In genomic region chr1:27961646-27962221, GRCh38 we compare ENCODE assay signal across 10 cellular contexts. TPM values are rescaled to one million over a fixed set of nuclear protein-coding genes. Genes with fewer than 3 reads are reported as not detected.
A peak's percentile ranks its signal among the peaks of the same experiment; 100 is the strongest.
DNase-seq lines count a peak whose midpoint lies in the region; ATAC-seq and TF ChIP-seq lines count a peak whose summit lies in the region.
"Had no signal": no experiment of that assay in that cellular context is flagged by ENCODE, and none has a peak within 500 bp of the region (broad histone marks: within the 10 kb centered on the region; RNA-seq: fewer than 3 reads in every experiment).

No MANE protein-coding gene starts in this region.

- DNase-seq in CD4-positive, CD25-positive, alpha-beta regulatory T cell: no peak
- DNase-seq in choroid plexus epithelial cell (ENCODE audit: low read depth) (peak; percentile 11), neural progenitor cell (ENCODE audit: low spot score) (no peak), testis (no peak), mucosa of gallbladder (ENCODE audit: low spot score) (no peak)
- DNase-seq: GOT3 had no signal

- no peaks in the 10 kb centered on the region for H3K9me3 Mint-ChIP-seq in CD4-positive, CD25-positive, alpha-beta regulatory T cell
- H3K9me3 Mint-ChIP-seq in neural progenitor cell: no peaks in the 10 kb centered on the region

- H3K9ac ChIP-seq in Loucy (ENCODE audit: low read depth, low read length, poor library complexity, severe bottlenecking) (peak overlapping the region; percentile 63), neural progenitor cell (no peak overlapping the region)

- no peak overlapping the region for H3K27ac ChIP-seq in CD4-positive, CD25-positive, alpha-beta regulatory T cell (ENCODE audit: insufficient read depth, low read length, poor library complexity, severe bottlenecking)
- no peak overlapping the region for H3K27ac ChIP-seq in neural progenitor cell
- H3K27ac ChIP-seq in testis: peak overlapping the region in 1 of 2 donors; percentile 90
- H3K27ac ChIP-seq: right lobe of liver had no signal

- 60 to 67% methylated on average over 4 of the region's 4 CpGs for WGBS in testis, 2 donors

- H3K27ac Mint-ChIP-seq in CD4-positive, CD25-positive, alpha-beta regulatory T cell: peak overlapping the region; percentile 63 to 89 (median 82)
- no peak overlapping the region for H3K27ac Mint-ChIP-seq in neural progenitor cell

- H3K4me2 ChIP-seq in Loucy (ENCODE audit: low read depth, low read length, poor library complexity, severe bottlenecking) (peak overlapping the region; percentile 97), neural progenitor cell (peak overlapping the region; percentile 85)

- H2AFZ ChIP-seq in Loucy (ENCODE audit: low read length) (no peak overlapping the region), neural progenitor cell (replicated peaks) (no peak overlapping the region)

- H3K4me3 Mint-ChIP-seq in CD4-positive, CD25-positive, alpha-beta regulatory T cell: peak overlapping the region; percentile 85 to 89 (median 89)
- H3K4me3 Mint-ChIP-seq in neural progenitor cell: peak overlapping the region; percentile 78

- peaks cover 22% of the 10 kb centered on the region for H3K4me1 ChIP-seq in CD4-positive, CD25-positive, alpha-beta regulatory T cell (ENCODE audit: control insufficient read depth, insufficient read depth, low read length, poor library complexity, severe bottlenecking)
- peaks cover 20% of the 10 kb centered on the region for H3K4me1 ChIP-seq in Loucy (ENCODE audit: insufficient read depth, low read length, poor library complexity, severe bottlenecking)
- no peaks in the 10 kb centered on the region for H3K4me1 ChIP-seq in neural progenitor cell
- H3K4me1 ChIP-seq in testis: peaks cover 10% of the 10 kb centered on the region

- TF ChIP-seq CTCF in Loucy (conservative IDR thresholded peaks at IDR 0.05; ENCODE audit: low read length) (no peak), choroid plexus epithelial cell (conservative IDR thresholded peaks at IDR 0.05; ENCODE audit: low read depth, low read length) (no peak), neural progenitor cell (IDR thresholded peaks at IDR 0.05) (no peak), testis (IDR thresholded peaks at IDR 0.05) (no peak)

- peak overlapping the region; percentile 74 for H3K4me3 ChIP-seq in CD4-positive, CD25-positive, alpha-beta regulatory T cell (ENCODE audit: low read depth, low read length)
- peak overlapping the region; percentile 88 for H3K4me3 ChIP-seq in Loucy (ENCODE audit: low read length, poor library complexity, severe bottlenecking)
- no peak overlapping the region for H3K4me3 ChIP-seq in choroid plexus epithelial cell (ENCODE audit: low read depth, low read length)
- H3K4me3 ChIP-seq in neural progenitor cell: no peak overlapping the region
- H3K4me3 ChIP-seq in testis: no peak overlapping the region
- H3K4me3 ChIP-seq: right lobe of liver had no signal

- no peak for TF ChIP-seq POLR2A in testis (IDR thresholded peaks at IDR 0.05)

- H3F3A ChIP-seq in Loucy (ENCODE audit: low read depth) (no peaks in the 10 kb centered on the region), neural progenitor cell (ENCODE audit: low read depth) (peaks cover 28% of the 10 kb centered on the region)

- H3K36me3 Mint-ChIP-seq in CD4-positive, CD25-positive, alpha-beta regulatory T cell: peaks cover 9% of the 10 kb centered on the region
- H3K36me3 Mint-ChIP-seq in neural progenitor cell: peaks cover 2% of the 10 kb centered on the region

- H3K79me2 ChIP-seq in Loucy (ENCODE audit: insufficient read depth, low read length) (peaks cover 7% of the 10 kb centered on the region; the same call in 1 of the 2 replicates), neural progenitor cell (ENCODE audit: low read depth) (no peaks in the 10 kb centered on the region)

- H3K9me3 ChIP-seq in CD4-positive, CD25-positive, alpha-beta regulatory T cell (ENCODE audit: control insufficient read depth in 2 of 2, low read length in 2 of 2): no peaks in the 10 kb centered on the region
- H3K9me3 ChIP-seq in Loucy (ENCODE audit: insufficient read depth, low read depth, low read length): no peaks in the 10 kb centered on the region
- no peaks in the 10 kb centered on the region for H3K9me3 ChIP-seq in neural progenitor cell (ENCODE audit: low read depth)
- H3K9me3 ChIP-seq in testis: no peaks in the 10 kb centered on the region
- H3K9me3 ChIP-seq: right lobe of liver had no signal

- intact Hi-C loops in testis (cut with DNase I; ENCODE audit: low total_unique reads): no loop called here

- H3K27me3 Mint-ChIP-seq in CD4-positive, CD25-positive, alpha-beta regulatory T cell: no peaks in the 10 kb centered on the region
- H3K27me3 Mint-ChIP-seq in neural progenitor cell (ENCODE audit: insufficient read depth, low read depth): peaks cover 5% of the 10 kb centered on the region

- H3K36me3 ChIP-seq in CD4-positive, CD25-positive, alpha-beta regulatory T cell (ENCODE audit: control insufficient read depth, insufficient read depth, low read length): peaks cover 26% of the 10 kb centered on the region
- H3K36me3 ChIP-seq in Loucy (ENCODE audit: insufficient read depth, low read length): peaks cover 7% of the 10 kb centered on the region; the same call in 1 of the 2 replicates
- H3K36me3 ChIP-seq in neural progenitor cell: no peaks in the 10 kb centered on the region
- H3K36me3 ChIP-seq in testis (ENCODE audit: low read depth, missing control alignments): no peaks in the 10 kb centered on the region

- peaks cover 0 to 42% (median 18%) of the 10 kb centered on the region in 4 donors for H3K4me1 Mint-ChIP-seq in CD4-positive, CD25-positive, alpha-beta regulatory T cell
- peaks cover 15% of the 10 kb centered on the region for H3K4me1 Mint-ChIP-seq in neural progenitor cell

- ATAC-seq in CD4-positive, CD25-positive, alpha-beta regulatory T cell (ENCODE audit: low read depth in 2 of 2): no peak
- ATAC-seq in GM21737 (IDR thresholded peaks at IDR 0.05; ENCODE audit: unreplicated experiment) (no peak), HG03280 (IDR thresholded peaks at IDR 0.05; ENCODE audit: unreplicated experiment) (no peak)

- H3K9me2 ChIP-seq in Loucy (replicated peaks; ENCODE audit: low read depth, low read length): no peaks in the 10 kb centered on the region

- H3K27me3 ChIP-seq in CD4-positive, CD25-positive, alpha-beta regulatory T cell (ENCODE audit: control insufficient read depth, insufficient read depth, low read length): no peaks in the 10 kb centered on the region
- no peaks in the 10 kb centered on the region for H3K27me3 ChIP-seq in Loucy (ENCODE audit: insufficient read depth, low read length, poor library complexity, severe bottlenecking)
- no peaks in the 10 kb centered on the region for H3K27me3 ChIP-seq in neural progenitor cell
- H3K27me3 ChIP-seq in testis: no peaks in the 10 kb centered on the region
- H3K27me3 ChIP-seq: right lobe of liver had no signal

- H4K20me1 ChIP-seq in Loucy (ENCODE audit: insufficient read depth, low read length, poor library complexity, severe bottlenecking) (no peaks in the 10 kb centered on the region), neural progenitor cell (ENCODE audit: low read depth) (peaks cover 13% of the 10 kb centered on the region)

RNA-seq across cellular contexts. Expression of gene XKR8, which starts 2.0 kb away (rescaled TPM):
- 9.1 TPM for total RNA-seq in CD4-positive, CD25-positive, alpha-beta regulatory T cell
- 10 to 100 TPM; 10.3 to 20.3 (median 17.9) TPM for polyA plus RNA-seq in CD4-positive, CD25-positive, alpha-beta regulatory T cell
- total RNA-seq in neural progenitor cell (ENCODE audit: low replicate concordance) (4.3 and 13.0 TPM in 2 replicates), testis (10 to 100 TPM; 10.9 to 11.7 TPM), mucosa of gallbladder (10.9 TPM)
- polyA plus RNA-seq in testis (ENCODE audit: insufficient read depth, low read depth, low replicate concordance): 7.8 TPM

RNA-seq across cellular contexts. Expression of gene SMPDL3B, which starts 26.9 kb away (rescaled TPM):
- total RNA-seq in CD4-positive, CD25-positive, alpha-beta regulatory T cell: 0.32 TPM
- polyA plus RNA-seq in CD4-positive, CD25-positive, alpha-beta regulatory T cell: under 1 TPM in 2 of 4 donors, not detected in 2; 0.24 to 0.50 TPM
- total RNA-seq in neural progenitor cell (ENCODE audit: low replicate concordance) (1.2 and 3.9 TPM in 2 replicates), testis (1 to 10 TPM; 2.1 to 2.5 TPM), mucosa of gallbladder (7.0 TPM)
- 2.7 TPM for polyA plus RNA-seq in testis (ENCODE audit: insufficient read depth, low read depth, low replicate concordance)

RNA-seq across cellular contexts. Expression of gene RPA2, which starts 47.4 kb away (rescaled TPM):
- 36.6 TPM for total RNA-seq in CD4-positive, CD25-positive, alpha-beta regulatory T cell
- 100 to 1,000 TPM; 199 to 237 (median 206) TPM for polyA plus RNA-seq in CD4-positive, CD25-positive, alpha-beta regulatory T cell
- 94.3 and 97.0 TPM in 2 replicates for total RNA-seq in neural progenitor cell (ENCODE audit: low replicate concordance)
- total RNA-seq in testis: 10 to 100 TPM; 67.7 to 71.3 TPM
- polyA plus RNA-seq in testis (ENCODE audit: insufficient read depth, low read depth, low replicate concordance): 131 TPM
- 25.6 TPM for total RNA-seq in mucosa of gallbladder

Comparison
In these comparisons a context has a peak if more than half of its experiments do, and no peak if none do; other contexts are left out.
1. H3K4me3 ChIP-seq: peak in CD4-positive, CD25-positive, alpha-beta regulatory T cell (single experiment) and Loucy (single experiment); none in choroid plexus epithelial cell (single experiment), neural progenitor cell (single experiment) and testis (0 of 2).